In the genomic region with DNA sequence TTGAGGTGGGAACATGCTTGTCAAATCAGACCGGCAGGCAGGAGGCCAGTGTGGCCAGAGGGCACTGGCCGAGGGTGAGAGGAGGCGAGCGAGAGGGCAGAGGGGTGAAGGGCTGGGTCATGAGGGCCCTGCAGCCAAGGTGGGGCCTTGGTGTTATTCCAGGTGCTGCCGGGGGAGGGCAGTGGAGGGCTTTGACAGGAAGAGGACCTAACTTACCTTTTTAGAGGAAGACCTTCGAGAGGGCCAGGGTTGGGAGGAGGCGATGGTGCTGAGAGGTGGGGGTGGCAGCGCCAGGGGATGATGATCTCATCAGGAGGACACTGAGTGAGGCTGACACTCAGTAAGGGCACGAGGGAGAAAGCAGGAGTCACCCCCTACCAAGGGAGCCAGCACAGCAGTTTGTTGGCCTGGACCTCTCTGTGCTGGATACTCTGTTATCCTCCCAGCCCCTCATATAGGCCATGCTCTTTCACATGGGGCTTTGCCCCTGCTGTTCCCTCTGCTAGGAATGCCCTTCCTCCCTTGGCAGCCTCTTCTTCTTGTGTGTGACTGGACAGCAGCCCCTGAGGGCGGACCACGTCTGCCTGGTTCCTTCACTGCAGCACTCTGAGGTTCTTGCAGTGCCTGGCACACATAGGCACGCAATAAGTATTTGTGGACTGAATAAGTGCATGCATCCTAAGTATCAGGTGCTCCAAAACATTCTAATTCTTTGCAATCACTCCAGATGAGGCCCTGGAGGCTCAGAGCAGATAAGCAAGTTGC, we compare ENCODE assay signal across 16 cellular contexts. TPM values are rescaled to one million over a fixed set of nuclear protein-coding genes. Genes with fewer than 3 reads are reported as not detected.
DNase-seq lines count a peak whose midpoint lies in the region; ATAC-seq and TF ChIP-seq lines count a peak whose summit lies in the region.
"Had no signal": no experiment of that assay in that cellular context is flagged by ENCODE, and none has a peak within 500 bp of the region (broad histone marks: within the 10 kb centered on the region; RNA-seq: fewer than 3 reads in every experiment).

No MANE protein-coding gene starts in this region.

- H3K36me3 ChIP-seq in OCI-LY3 (replicated peaks; ENCODE audit: low read depth, low read length) (no peaks in the 10 kb centered on the region), esophagus (ENCODE audit: control insufficient read depth in 2 of 2, insufficient read depth in 2 of 2, low read length in 1 of 2) (peaks cover 0 to 2% of the 10 kb centered on the region in 2 donors), osteoblast (ENCODE audit: insufficient read depth, low read length) (no peaks in the 10 kb centered on the region)

- H3K79me2 ChIP-seq in OCI-LY3 (ENCODE audit: low read length) (no peaks in the 10 kb centered on the region), osteoblast (ENCODE audit: insufficient read depth, low read length) (no peaks in the 10 kb centered on the region)

- TF ChIP-seq CTCF in OCI-LY3 (IDR thresholded peaks at IDR 0.05; ENCODE audit: low read depth, low read length), result peak; percentile 13; the same call in 1 of the 2 replicates
- peak; percentile 37 for TF ChIP-seq CTCF in osteoblast (IDR thresholded peaks at IDR 0.05; ENCODE audit: extremely low read depth, low read depth, low read length)

- DNase-seq in NK-92 treated with Interleukin-12 subunit alpha and Interleukin-12 subunit beta, amount 100 ng/mL, for 24 hours (lab: John Stamatoyannopoulos, UW), result peak; percentile 29
- DNase-seq in NK-92 (lab: John Stamatoyannopoulos, UW; ENCODE audit: unreplicated experiment), result no peak
- peak; percentile 57 for DNase-seq in osteoblast (ENCODE audit: insufficient read length, low spot score, missing footprints)
- no peak for DNase-seq in NCI-H2227 treated with DMSO at 0.1 percent for 48 hours (lab: John Stamatoyannopoulos, UW)
- no peak for DNase-seq in DMS153 (lab: John Stamatoyannopoulos, UW)
- DNase-seq: DMS79 treated with DMSO at 0.1 percent for 48 hours; NCI-H1105 treated with DMSO at 0.1 percent for 48 hours; NCI-H774; occipital lobe; stimulated activated naive CD8-positive, alpha-beta T cell treated with anti-CD3 and anti-CD28 coated beads, Interleukin-15, Interleukin-2, amounts not matched to agents 100 U/mL and 50 U/mL, for 24 hours; T-helper 1 cell had no signal

- H3K4me1 ChIP-seq in OCI-LY3 (ENCODE audit: low read length) (peaks cover 9% of the 10 kb centered on the region), esophagus (ENCODE audit: control insufficient read depth in 2 of 2, insufficient read depth in 2 of 2, low read length in 1 of 2) (peaks cover 7 to 12% of the 10 kb centered on the region in 2 donors), osteoblast (ENCODE audit: insufficient read depth, low read length) (peaks cover 13% of the 10 kb centered on the region)

- H3K27ac ChIP-seq in OCI-LY3 (ENCODE audit: low read length) (no peak overlapping the region), esophagus (ENCODE audit: low read depth in 2 of 2, low read length in 1 of 2) (peak overlapping the region in 1 of 2 donors; percentile 53), osteoblast (ENCODE audit: low read depth, low read length) (no peak overlapping the region)

- H3K9ac ChIP-seq in OCI-LY3 (ENCODE audit: low read length), result no peak overlapping the region

- WGBS in esophagus, 2 donors, result 64 to 71% methylated on average over 12 of the region's 12 CpGs

- H4K20me1 ChIP-seq in OCI-LY3 (ENCODE audit: insufficient read depth, low read length) (no peaks in the 10 kb centered on the region), osteoblast (ENCODE audit: insufficient read depth, low read length) (no peaks in the 10 kb centered on the region)

- H3K9me3 ChIP-seq in OCI-LY3 (ENCODE audit: insufficient read depth, low read length) (no peaks in the 10 kb centered on the region), esophagus (ENCODE audit: control insufficient read depth in 2 of 2, insufficient read depth in 1 of 2, low read depth in 1 of 2, low read length in 1 of 2) (no peaks in the 10 kb centered on the region), osteoblast (ENCODE audit: low read depth, low read length) (no peaks in the 10 kb centered on the region)

- H2AFZ ChIP-seq in OCI-LY3 (ENCODE audit: low read depth, low read length) (no peak overlapping the region), osteoblast (ENCODE audit: low read length) (no peak overlapping the region)

- H3K4me2 ChIP-seq in OCI-LY3 (ENCODE audit: low read length) (no peak overlapping the region), osteoblast (ENCODE audit: insufficient read depth, low read length) (no peak overlapping the region)

- no peak for ATAC-seq in GM21737 (IDR thresholded peaks at IDR 0.05; ENCODE audit: unreplicated experiment)
- ATAC-seq: esophagus mucosa; stimulated activated naive CD8-positive, alpha-beta T cell treated with anti-CD3 and anti-CD28 coated beads, Interleukin-15, Interleukin-2, amounts not matched to agents 100 U/mL and 50 U/mL, for 24 hours had no signal

- no peak overlapping the region for H3K4me3 ChIP-seq in OCI-LY3 (ENCODE audit: low read length)
- H3K4me3 ChIP-seq in esophagus (ENCODE audit: low read depth in 1 of 2, low read length in 2 of 2), result peak overlapping the region; percentile 22 to 36
- H3K4me3 ChIP-seq in osteoblast (ENCODE audit: insufficient read depth, low read length), result no peak overlapping the region

- H3K27me3 ChIP-seq in OCI-LY3 (ENCODE audit: low read depth, low read length) (no peaks in the 10 kb centered on the region), esophagus (ENCODE audit: control insufficient read depth in 1 of 2, insufficient read depth in 2 of 2, low read length in 2 of 2) (no peaks in the 10 kb centered on the region), osteoblast (ENCODE audit: insufficient read depth, low read length) (no peaks in the 10 kb centered on the region)

RNA-seq across cellular contexts. Expression of gene TTC22, which starts 7.5 kb away (rescaled TPM):
- 10 to 100 TPM; 83.5 to 92.9 TPM for polyA plus RNA-seq in esophagus
- total RNA-seq in osteoblast, result not detected in 2 replicates
- total RNA-seq: A172 had no signal

RNA-seq across cellular contexts. Expression of gene PARS2, which starts 44.3 kb away (rescaled TPM):
- polyA plus RNA-seq in esophagus, result 1 to 10 TPM; 1.5 to 2.5 TPM
- total RNA-seq in osteoblast, result 6.2 and 7.4 TPM in 2 replicates

Comparison
In these comparisons a context has a peak if more than half of its experiments do, and no peak if none do; other contexts are left out.
1. DNase-seq: peak in NK-92 treated with Interleukin-12 subunit alpha and Interleukin-12 subunit beta, amount 100 ng/mL, for 24 hours (single experiment) and osteoblast (single experiment); none in NK-92 (single experiment), NCI-H2227 treated with DMSO at 0.1 percent for 48 hours (single experiment) and DMS153 (single experiment).
2. H3K4me3 ChIP-seq: peak in esophagus (2 of 2); none in OCI-LY3 (single experiment) and osteoblast (single experiment).